ENCODE assay signal across 8 cellular contexts in genomic region chr7:100437150-100438100, GRCh38. TPM values are rescaled to one million over a fixed set of nuclear protein-coding genes. Genes with fewer than 3 reads are reported as not detected.
DNase-seq lines count a peak whose midpoint lies in the region; ATAC-seq lines count a peak whose summit lies in the region.

No MANE protein-coding gene starts in this region.

- H3K36me3 ChIP-seq in GM23248 (ENCODE audit: low read depth): peaks cover 3% of the 10 kb centered on the region; the same call in 1 of the 2 replicates

- no peaks in the 10 kb centered on the region for H3K9me3 ChIP-seq in GM23248 (ENCODE audit: low read depth)
- no peaks in the 10 kb centered on the region for H3K9me3 ChIP-seq in T-helper 17 cell (ENCODE audit: control insufficient read depth, low read length, poor library complexity, severe bottlenecking)

- peak overlapping the region; percentile 95 for H3K27ac Mint-ChIP-seq in T-helper 17 cell

- peaks cover 26% of the 10 kb centered on the region for H3K4me1 Mint-ChIP-seq in T-helper 17 cell

- H2AFZ ChIP-seq in GM23248: peak overlapping the region; percentile 91

- peaks cover 6% of the 10 kb centered on the region for H3K36me3 Mint-ChIP-seq in T-helper 17 cell (ENCODE audit: low read depth)

- in situ Hi-C loops in GM23248 (cut with MboI): no loop called here

- H3K4me1 ChIP-seq in GM23248 (ENCODE audit: insufficient read depth): peaks cover 5% of the 10 kb centered on the region; the same call in 1 of the 2 replicates

- H3K9me2 ChIP-seq in GM23248 (ENCODE audit: insufficient read depth): no peaks in the 10 kb centered on the region

- DNase-seq in GM23248: no peak
- no peak for DNase-seq in T-helper 17 cell
- no peak for DNase-seq in left ventricle myocardium superior
- DNase-seq in sciatic nerve (ENCODE audit: low spot score): peak; percentile 72
- no peak for DNase-seq in GDM1 (lab: John Stamatoyannopoulos, UW)

- H3F3A ChIP-seq in GM23248 (ENCODE audit: insufficient read depth): peaks cover 30% of the 10 kb centered on the region

- peak overlapping the region; percentile 95 for H3K9ac ChIP-seq in GM23248

- WGBS in GM23248 (ENCODE audit: low coverage in 1 of 2, low lambda C conversion rate in 2 of 2, missing lambda C conversion rate in 2 of 2), 2 experiments: 81 to 83% methylated on average over 27 to 28 of the region's 28 CpGs

- H3K4me3 Mint-ChIP-seq in T-helper 17 cell: peak overlapping the region; percentile 98

- intact Hi-C loops in left ventricle myocardium superior (cut with micrococcal nuclease): no loop called here
- intact Hi-C loops in sciatic nerve (cut with DNase I): no loop called here

- H3K4me3 ChIP-seq in GM23248: peak overlapping the region; percentile 97

- no peaks in the 10 kb centered on the region for H3K27me3 ChIP-seq in GM23248 (replicated peaks; ENCODE audit: insufficient read depth)

- ATAC-seq in T-helper 17 cell: no peak
- ATAC-seq in left ventricle myocardium superior: peak; percentile 2
- ATAC-seq in sciatic nerve: no peak
- no peak for ATAC-seq in GM19328 (IDR thresholded peaks at IDR 0.05; ENCODE audit: unreplicated experiment)
- no peak for ATAC-seq in HG02840 (IDR thresholded peaks at IDR 0.05; ENCODE audit: low FRiP score, unreplicated experiment)
- no peak for ATAC-seq in GM21390 (IDR thresholded peaks at IDR 0.05; ENCODE audit: unreplicated experiment)

- no peaks in the 10 kb centered on the region for H4K20me1 ChIP-seq in GM23248 (ENCODE audit: insufficient read depth)

- no peaks in the 10 kb centered on the region for H3K27me3 Mint-ChIP-seq in T-helper 17 cell

- H3K27ac ChIP-seq in GM23248: no peak overlapping the region

- H3K79me2 ChIP-seq in GM23248 (ENCODE audit: insufficient read depth): peaks cover 35% of the 10 kb centered on the region

- H3K4me2 ChIP-seq in GM23248 (ENCODE audit: unreplicated experiment): peak overlapping the region; percentile 86

RNA-seq across cellular contexts. Expression of gene PPP1R35, which starts 1.1 kb away (rescaled TPM):
- 11.9 and 15.8 TPM in 2 replicates for total RNA-seq in GM23248 (2014; rRNA removed; shearing (Covaris generic))
- 15.7 and 20.0 TPM in 2 replicates for polyA plus RNA-seq in GM23248 (2016; fragmentation: Nextera tagmentation; extraction: Ambion mirVana)
- total RNA-seq in T-helper 17 cell: 10 to 100 TPM; 45.2 to 48.1 TPM
- 10.3 TPM for total RNA-seq in left ventricle myocardium superior
- 25.3 TPM for total RNA-seq in sciatic nerve

RNA-seq across cellular contexts. Expression of gene MEPCE, which starts 7.8 kb away (rescaled TPM):
- 24.2 and 27.2 TPM in 2 replicates for total RNA-seq in GM23248 (2014; rRNA removed; shearing (Covaris generic))
- 7.7 and 8.0 TPM in 2 replicates for polyA plus RNA-seq in GM23248 (2016; fragmentation: Nextera tagmentation; extraction: Ambion mirVana)
- 10 to 100 TPM; 66.1 to 66.8 TPM for total RNA-seq in T-helper 17 cell
- total RNA-seq in left ventricle myocardium superior: 25.8 TPM
- 37.0 TPM for total RNA-seq in sciatic nerve

RNA-seq across cellular contexts. Expression of gene ZCWPW1, which starts 8.9 kb away (rescaled TPM):
- 0.89 and 1.9 TPM in 2 replicates for total RNA-seq in GM23248 (2014; rRNA removed; shearing (Covaris generic))
- polyA plus RNA-seq in GM23248 (2016; fragmentation: Nextera tagmentation; extraction: Ambion mirVana): 3.6 and 4.2 TPM in 2 replicates
- total RNA-seq in T-helper 17 cell: 1 to 10 TPM; 5.1 TPM
- 4.2 TPM for total RNA-seq in left ventricle myocardium superior
- total RNA-seq in sciatic nerve: 8.0 TPM

RNA-seq across cellular contexts. Expression of gene SPACDR, which starts 26.6 kb away (rescaled TPM):
- not detected in 2 replicates for total RNA-seq in GM23248 (2014; rRNA removed; shearing (Covaris generic))
- 0.50 TPM in 1 of 2 replicates, not detected in the other for polyA plus RNA-seq in GM23248 (2016; fragmentation: Nextera tagmentation; extraction: Ambion mirVana)
- total RNA-seq in T-helper 17 cell: 1 to 10 TPM; 1.4 to 1.7 TPM
- 0.32 TPM for total RNA-seq in left ventricle myocardium superior
- 3.6 TPM for total RNA-seq in sciatic nerve

RNA-seq across cellular contexts. Expression of gene TSC22D4, which starts 41.6 kb away (rescaled TPM):
- total RNA-seq in GM23248 (2014; rRNA removed; shearing (Covaris generic)): 18.6 and 30.7 TPM in 2 replicates
- 19.1 and 20.7 TPM in 2 replicates for polyA plus RNA-seq in GM23248 (2016; fragmentation: Nextera tagmentation; extraction: Ambion mirVana)
- total RNA-seq in T-helper 17 cell (100 to 1,000 TPM in 1 of 2 donors, 10 to 100 TPM in 1; 94.7 to 104 TPM), left ventricle myocardium superior (51.1 TPM), sciatic nerve (148 TPM)
